In the genomic region with DNA sequence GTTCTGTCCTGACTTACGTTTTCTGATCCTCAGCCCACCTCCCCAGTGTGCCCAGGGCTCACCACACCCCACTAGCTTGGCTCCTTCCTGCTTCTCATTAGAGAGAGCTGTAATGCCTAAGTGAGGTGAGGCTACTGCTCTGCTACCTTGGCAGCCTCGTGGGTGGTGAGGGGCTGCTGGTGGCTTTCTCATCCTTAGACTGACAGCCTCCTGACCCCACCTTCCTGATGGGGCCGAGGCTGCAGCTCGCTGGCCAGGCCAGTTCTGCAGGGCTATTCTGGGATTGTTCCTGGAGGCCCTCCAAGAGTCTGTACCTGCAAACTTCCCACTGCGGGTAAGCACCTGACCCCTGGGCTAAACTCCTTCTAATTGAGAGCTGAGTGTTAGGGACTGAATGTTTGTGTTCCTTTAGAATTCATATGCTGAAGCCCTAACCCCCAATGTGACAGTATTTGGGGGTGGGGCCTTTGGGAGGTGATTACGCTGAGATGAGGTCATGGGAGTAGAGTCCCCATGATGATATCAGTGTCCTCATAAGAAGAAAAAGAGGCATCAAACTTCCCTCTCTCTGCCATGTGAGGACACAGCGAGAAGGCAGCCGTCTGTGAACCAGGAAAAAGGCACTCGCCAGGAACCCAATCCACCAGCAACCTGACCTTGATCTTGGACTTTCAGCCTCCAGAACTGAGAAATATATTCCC, we compare ENCODE assay signal across 10 cellular contexts. TPM values are rescaled to one million over a fixed set of nuclear protein-coding genes. Genes with fewer than 3 reads are reported as not detected.
DNase-seq lines count a peak whose midpoint lies in the region; ATAC-seq, FAIRE-seq and TF ChIP-seq lines count a peak whose summit lies in the region.
"Had no signal": no experiment of that assay in that cellular context is flagged by ENCODE, and none has a peak within 500 bp of the region (broad histone marks: within the 10 kb centered on the region; RNA-seq: fewer than 3 reads in every experiment).

No MANE protein-coding gene starts in this region.

- no peaks in the 10 kb centered on the region for H3K9me3 Mint-ChIP-seq in activated naive CD4-positive, alpha-beta T cell treated with anti-CD3 and anti-CD28 coated beads, Interleukin-2, amount 50 U/mL, for 72 hours
- H3K9me3 Mint-ChIP-seq: natural killer cell treated with Interleukin-12 subunit alpha and Interleukin-12 subunit beta and Interleukin-15 and Interleukin-18, amount 100 ng/mL, for 72 hours had no signal

- no peak for DNase-seq in activated naive CD4-positive, alpha-beta T cell treated with anti-CD3 and anti-CD28 coated beads, Interleukin-2, amount 50 U/mL, for 72 hours (ENCODE audit: low spot score in 2 of 2)
- DNase-seq in activated naive CD4-positive, alpha-beta T cell (lab: John Stamatoyannopoulos, UW): no peak
- no peak for DNase-seq in epithelial cell of prostate (ENCODE audit: low read depth, low spot score)
- DNase-seq in thyroid gland: peak; percentile 26 to 59
- no peak for DNase-seq in activated CD8-positive, alpha-beta memory T cell treated with anti-CD3 and anti-CD28 coated beads, Interleukin-2, amount 50 U/mL, for 4 hours
- DNase-seq in urothelium cell line (ENCODE audit: low spot score): no peak
- no peak for DNase-seq in OCI-M2 (lab: John Stamatoyannopoulos, UW; ENCODE audit: unreplicated experiment)

- H3K36me3 ChIP-seq in thyroid gland: no peaks in the 10 kb centered on the region

- no peaks in the 10 kb centered on the region for H3K36me3 Mint-ChIP-seq in activated naive CD4-positive, alpha-beta T cell treated with anti-CD3 and anti-CD28 coated beads, Interleukin-2, amount 50 U/mL, for 72 hours
- H3K36me3 Mint-ChIP-seq: natural killer cell treated with Interleukin-12 subunit alpha and Interleukin-12 subunit beta and Interleukin-15 and Interleukin-18, amount 100 ng/mL, for 72 hours had no signal

- peaks cover 0 to 3% of the 10 kb centered on the region in 2 donors for H3K4me1 ChIP-seq in thyroid gland

- no peaks in the 10 kb centered on the region for H3K27me3 ChIP-seq in thyroid gland

- H3K27ac ChIP-seq in epithelial cell of prostate (peak overlapping the region; percentile 65), thyroid gland (no peak overlapping the region)

- no peak for FAIRE-seq in urothelium cell line (lab: Jason Lieb, UNC)
- FAIRE-seq: K562 had no signal

- intact Hi-C loops in thyroid gland (cut with DNase I): no loop called here

- H3K4me3 ChIP-seq in thyroid gland (replicated peaks in 1 of 3): no peak overlapping the region
- H3K4me3 ChIP-seq: K562 had no signal

- no peak for ATAC-seq in activated naive CD4-positive, alpha-beta T cell treated with anti-CD3 and anti-CD28 coated beads, Interleukin-2, amount 50 U/mL, for 72 hours
- ATAC-seq in HG03469 (IDR thresholded peaks at IDR 0.05; ENCODE audit: unreplicated experiment): peak; percentile 9
- ATAC-seq: K562 had no signal

- H3K9me3 ChIP-seq in thyroid gland: no peaks in the 10 kb centered on the region

- no peak for TF ChIP-seq CTCF in thyroid gland (IDR thresholded peaks at IDR 0.05)

- WGBS in thyroid gland, 2 donors: 49 to 54% methylated on average over 8 of the region's 9 CpGs

- no peak for TF ChIP-seq POLR2A in thyroid gland (IDR thresholded peaks at IDR 0.05)

- H3K27ac Mint-ChIP-seq in activated naive CD4-positive, alpha-beta T cell treated with anti-CD3 and anti-CD28 coated beads, Interleukin-2, amount 50 U/mL, for 72 hours: peak overlapping the region; percentile 22 to 40
- H3K27ac Mint-ChIP-seq: natural killer cell treated with Interleukin-12 subunit alpha and Interleukin-12 subunit beta and Interleukin-15 and Interleukin-18, amount 100 ng/mL, for 72 hours had no signal

RNA-seq across cellular contexts. Expression of gene IQSEC1, which starts 38.1 kb away (rescaled TPM):
- total RNA-seq in activated naive CD4-positive, alpha-beta T cell treated with anti-CD3 and anti-CD28 coated beads, Interleukin-2, amount 50 U/mL, for 72 hours: 10 to 100 TPM; 25.0 to 37.1 TPM
- 10 to 100 TPM; 37.1 to 48.3 (median 38.9) TPM for total RNA-seq in thyroid gland

Comparison
In these comparisons a context has a peak if more than half of its experiments do, and no peak if none do; other contexts are left out.
1. DNase-seq: peak in thyroid gland (2 of 2); none in activated naive CD4-positive, alpha-beta T cell treated with anti-CD3 and anti-CD28 coated beads, Interleukin-2, amount 50 U/mL, for 72 hours (0 of 2), activated naive CD4-positive, alpha-beta T cell (0 of 4), epithelial cell of prostate (single experiment), activated CD8-positive, alpha-beta memory T cell treated with anti-CD3 and anti-CD28 coated beads, Interleukin-2, amount 50 U/mL, for 4 hours (single experiment), urothelium cell line (single experiment) and OCI-M2 (single experiment).